In genomic region chr12:28065374-28065773, GRCh38 we compare ENCODE assay signal across 25 cellular contexts.
DNase-seq lines count a peak whose midpoint lies in the region; ATAC-seq and TF ChIP-seq lines count a peak whose summit lies in the region.
"Had no signal": no experiment of that assay in that cellular context is flagged by ENCODE, and none has a peak within 500 bp of the region (broad histone marks: within the 10 kb centered on the region; RNA-seq: fewer than 3 reads in every experiment).

No MANE protein-coding gene starts in this region.

- H3K36me3 Mint-ChIP-seq in activated CD4-positive, alpha-beta T cell treated with anti-CD3 and anti-CD28 coated beads for 36 hours (ENCODE audit: low read depth): peaks cover 1% of the 10 kb centered on the region
- H3K36me3 Mint-ChIP-seq in activated T-helper 1 cell treated with anti-CD3 and anti-CD28 coated beads, Interleukin-12 subunit alpha, Interleukin-12 subunit beta, Interleukin-2, Interleukin-4 antibody, amounts not matched to agents 30 ng/mL and 10 ng/mL and 1 ng/mL, durations not matched to agents 14 hours and 24 hours and 36 hours (ENCODE audit: low read depth): no peaks in the 10 kb centered on the region

- no peak overlapping the region for H3K27ac ChIP-seq in heart left ventricle
- H3K27ac ChIP-seq: cardiac muscle cell, colonic mucosa, pancreas, right atrium auricular region, spleen had no signal

- POLR2A ChIA-PET in activated CD4-positive, alpha-beta T cell treated with anti-CD3 and anti-CD28 coated beads for 36 hours (lab: Charles Lee): no interaction called here

- DNase-seq in activated CD4-positive, alpha-beta T cell treated with anti-CD3 and anti-CD28 coated beads for 36 hours: peak; percentile 14
- no peak for DNase-seq in activated CD4-positive, alpha-beta T cell treated with anti-CD3 and anti-CD28 coated beads for 48 hours
- DNase-seq in activated T-helper 1 cell treated with anti-CD3 and anti-CD28 coated beads, Interleukin-12 subunit alpha, Interleukin-12 subunit beta, Interleukin-2, Interleukin-4 antibody, amounts not matched to agents 30 ng/mL and 10 ng/mL and 1 ng/mL, durations not matched to agents 14 hours and 24 hours and 36 hours (ENCODE audit: low spot score): no peak
- peak; percentile 45 for DNase-seq in pulmonary artery endothelial cell (ENCODE audit: low read depth, low spot score)
- no peak for DNase-seq in SIG-M5 (lab: John Stamatoyannopoulos, UW)
- no peak for DNase-seq in heart left ventricle
- no peak for DNase-seq in left colon
- DNase-seq: 8988T; activated CD4-positive, alpha-beta T cell treated with anti-CD3 and anti-CD28 coated beads, Interleukin-2, amount 50 U/mL, for 1 hour; activated CD8-positive, alpha-beta memory T cell treated with anti-CD3 and anti-CD28 coated beads, Interleukin-2, amount 50 U/mL, for 4 hours; activated naive CD4-positive, alpha-beta T cell treated with Interleukin-2 at 50 U/mL for 16 hours; colonic mucosa; effector memory CD8-positive, alpha-beta T cell; NCI-H1092; NCI-H187; NCI-H526; pancreas; SHP77; spleen had no signal

- peak; percentile 89 for ATAC-seq in activated CD4-positive, alpha-beta T cell treated with anti-CD3 and anti-CD28 coated beads for 36 hours
- ATAC-seq in GM18511 (IDR thresholded peaks at IDR 0.05; ENCODE audit: unreplicated experiment) (peak; percentile 57), heart left ventricle (no peak), left colon (no peak)
- ATAC-seq: effector memory CD8-positive, alpha-beta T cell; GM23338; Panc1; pancreas had no signal

- CTCF ChIA-PET in activated CD4-positive, alpha-beta T cell treated with anti-CD3 and anti-CD28 coated beads for 36 hours (lab: Charles Lee): interaction anchor here (1.1 kb wide), 1 partner anchor 159 kb away, joined by 3 read pairs; no protein-coding TSS in a partner anchor

- no peak for TF ChIP-seq POLR2A in heart left ventricle (IDR thresholded peaks at IDR 0.05)

- no peak overlapping the region for H3K27ac Mint-ChIP-seq in activated CD4-positive, alpha-beta T cell treated with anti-CD3 and anti-CD28 coated beads for 36 hours
- H3K27ac Mint-ChIP-seq in activated T-helper 1 cell treated with anti-CD3 and anti-CD28 coated beads, Interleukin-12 subunit alpha, Interleukin-12 subunit beta, Interleukin-2, Interleukin-4 antibody, amounts not matched to agents 30 ng/mL and 10 ng/mL and 1 ng/mL, durations not matched to agents 14 hours and 24 hours and 36 hours: peak overlapping the region; percentile 32
- H3K27ac Mint-ChIP-seq: effector memory CD8-positive, alpha-beta T cell; GM23338; IgD-negative memory B cell had no signal

- TF ChIP-seq CTCF in heart left ventricle (IDR thresholded peaks at IDR 0.05): no peak

- H3K9me3 ChIP-seq in heart left ventricle: peaks cover 0 to under 1% (median 0%) of the 10 kb centered on the region in 12 donors
- H3K9me3 ChIP-seq: colonic mucosa, pancreas, right atrium auricular region, spleen had no signal

- intact Hi-C loops in activated CD4-positive, alpha-beta T cell treated with anti-CD3 and anti-CD28 coated beads for 36 hours (cut with DNase I, micrococcal nuclease): loop anchor here (2.0 to 5.0 kb wide), 2 partner anchors 107 to 187 kb away; no protein-coding TSS in a partner anchor
- intact Hi-C loops in activated T-helper 1 cell treated with anti-CD3 and anti-CD28 coated beads, Interleukin-12 subunit alpha, Interleukin-12 subunit beta, Interleukin-2, Interleukin-4 antibody, amounts not matched to agents 30 ng/mL and 10 ng/mL and 1 ng/mL, durations not matched to agents 14 hours and 24 hours and 36 hours (cut with micrococcal nuclease): loop anchor here (1.0 to 5.0 kb wide), 3 partner anchors 107 to 188 kb away; no protein-coding TSS in a partner anchor
- intact Hi-C loops in heart left ventricle (cut with DNase I): no loop called here
- intact Hi-C loops in left colon (cut with DNase I, micrococcal nuclease): no loop called here

- peaks cover 22% of the 10 kb centered on the region for H3K4me1 Mint-ChIP-seq in activated CD4-positive, alpha-beta T cell treated with anti-CD3 and anti-CD28 coated beads for 36 hours
- H3K4me1 Mint-ChIP-seq in activated T-helper 1 cell treated with anti-CD3 and anti-CD28 coated beads, Interleukin-12 subunit alpha, Interleukin-12 subunit beta, Interleukin-2, Interleukin-4 antibody, amounts not matched to agents 30 ng/mL and 10 ng/mL and 1 ng/mL, durations not matched to agents 14 hours and 24 hours and 36 hours (ENCODE audit: low read depth): peaks cover 17% of the 10 kb centered on the region
- H3K4me1 Mint-ChIP-seq: IgD-negative memory B cell had no signal

- H3K27me3 ChIP-seq in heart left ventricle: no peaks in the 10 kb centered on the region
- H3K27me3 ChIP-seq: cardiac muscle cell, colonic mucosa, pancreas, right atrium auricular region, spleen had no signal

- H3K9me3 Mint-ChIP-seq in activated CD4-positive, alpha-beta T cell treated with anti-CD3 and anti-CD28 coated beads for 36 hours (ENCODE audit: low read depth): no peaks in the 10 kb centered on the region
- no peaks in the 10 kb centered on the region for H3K9me3 Mint-ChIP-seq in activated T-helper 1 cell treated with anti-CD3 and anti-CD28 coated beads, Interleukin-12 subunit alpha, Interleukin-12 subunit beta, Interleukin-2, Interleukin-4 antibody, amounts not matched to agents 30 ng/mL and 10 ng/mL and 1 ng/mL, durations not matched to agents 14 hours and 24 hours and 36 hours
- H3K9me3 Mint-ChIP-seq: effector memory CD8-positive, alpha-beta T cell; GM23338 had no signal

- H3K27me3 Mint-ChIP-seq in activated CD4-positive, alpha-beta T cell treated with anti-CD3 and anti-CD28 coated beads for 36 hours: peaks cover 16% of the 10 kb centered on the region
- peaks cover 6% of the 10 kb centered on the region for H3K27me3 Mint-ChIP-seq in activated T-helper 1 cell treated with anti-CD3 and anti-CD28 coated beads, Interleukin-12 subunit alpha, Interleukin-12 subunit beta, Interleukin-2, Interleukin-4 antibody, amounts not matched to agents 30 ng/mL and 10 ng/mL and 1 ng/mL, durations not matched to agents 14 hours and 24 hours and 36 hours (ENCODE audit: insufficient read depth)

- H3K36me3 ChIP-seq in heart left ventricle: no peaks in the 10 kb centered on the region
- H3K36me3 ChIP-seq: cardiac muscle cell, colonic mucosa, pancreas, right atrium auricular region, spleen had no signal

- no peak overlapping the region for H3K4me3 ChIP-seq in heart left ventricle
- H3K4me3 ChIP-seq: cardiac muscle cell, colonic mucosa, GM23338, pancreas, right atrium auricular region, spleen had no signal

- 80 to 91% (median 87%) methylated on average over 2 of the region's 2 CpGs for WGBS in heart left ventricle, 4 donors

- H3K4me3 Mint-ChIP-seq in activated CD4-positive, alpha-beta T cell treated with anti-CD3 and anti-CD28 coated beads for 36 hours: no peak overlapping the region
- H3K4me3 Mint-ChIP-seq in activated T-helper 1 cell treated with anti-CD3 and anti-CD28 coated beads, Interleukin-12 subunit alpha, Interleukin-12 subunit beta, Interleukin-2, Interleukin-4 antibody, amounts not matched to agents 30 ng/mL and 10 ng/mL and 1 ng/mL, durations not matched to agents 14 hours and 24 hours and 36 hours: peak overlapping the region; percentile 34
- H3K4me3 Mint-ChIP-seq: effector memory CD8-positive, alpha-beta T cell; GM23338; IgD-negative memory B cell had no signal

- peaks cover 0 to 8% (median 0%) of the 10 kb centered on the region in 12 donors for H3K4me1 ChIP-seq in heart left ventricle
- H3K4me1 ChIP-seq: colonic mucosa, pancreas, right atrium auricular region had no signal

Comparison
In these comparisons a context has a peak if more than half of its experiments do, and no peak if none do; other contexts are left out.
1. DNase-seq: peak in activated CD4-positive, alpha-beta T cell treated with anti-CD3 and anti-CD28 coated beads for 36 hours (single experiment) and pulmonary artery endothelial cell (single experiment); none in activated CD4-positive, alpha-beta T cell treated with anti-CD3 and anti-CD28 coated beads for 48 hours (single experiment), activated T-helper 1 cell treated with anti-CD3 and anti-CD28 coated beads, Interleukin-12 subunit alpha, Interleukin-12 subunit beta, Interleukin-2, Interleukin-4 antibody, amounts not matched to agents 30 ng/mL and 10 ng/mL and 1 ng/mL, durations not matched to agents 14 hours and 24 hours and 36 hours (single experiment), SIG-M5 (single experiment), heart left ventricle (0 of 5) and left colon (0 of 2).
2. ATAC-seq: peak in activated CD4-positive, alpha-beta T cell treated with anti-CD3 and anti-CD28 coated beads for 36 hours (single experiment) and GM18511 (single experiment); none in heart left ventricle (0 of 4) and left colon (single experiment).
3. intact Hi-C loops: an anchor here in activated CD4-positive, alpha-beta T cell treated with anti-CD3 and anti-CD28 coated beads for 36 hours (2.0 to 5.0 kb wide) and activated T-helper 1 cell treated with anti-CD3 and anti-CD28 coated beads, Interleukin-12 subunit alpha, Interleukin-12 subunit beta, Interleukin-2, Interleukin-4 antibody, amounts not matched to agents 30 ng/mL and 10 ng/mL and 1 ng/mL, durations not matched to agents 14 hours and 24 hours and 36 hours (1.0 to 5.0 kb wide); none called in heart left ventricle and left colon.